ENCODE assay signal across 8 cellular contexts in the genomic region with DNA sequence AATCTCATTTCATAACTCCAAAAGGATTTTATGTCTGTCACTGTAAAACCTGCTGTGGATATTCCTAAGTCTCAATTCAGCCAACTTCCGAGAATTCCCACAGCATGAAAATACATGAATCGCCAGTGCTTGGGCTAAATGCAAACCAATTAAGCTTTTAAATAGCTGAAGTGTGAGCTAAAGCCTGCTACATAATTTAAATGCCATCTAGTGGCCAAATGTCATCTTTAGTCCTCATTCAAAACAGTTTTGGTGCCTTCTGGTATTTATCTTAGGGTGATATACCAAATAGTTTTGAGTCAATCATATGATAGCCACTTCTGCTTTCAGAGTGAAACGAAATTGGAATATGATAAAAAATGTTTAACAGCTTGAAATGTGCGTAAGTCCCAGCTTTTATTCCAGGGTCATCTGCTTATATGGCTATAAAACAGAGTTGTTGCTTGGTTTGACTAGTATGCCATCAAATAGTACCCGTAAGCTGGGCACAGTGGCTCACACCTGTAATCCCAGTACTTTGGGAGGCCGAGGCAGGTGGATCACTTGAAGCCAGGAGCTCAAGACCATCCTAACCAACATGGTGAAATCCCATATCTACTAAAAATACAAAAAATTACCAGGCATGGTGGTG. TPM values are rescaled to one million over a fixed set of nuclear protein-coding genes. Genes with fewer than 3 reads are reported as not detected.
DNase-seq lines count a peak whose midpoint lies in the region; ATAC-seq and TF ChIP-seq lines count a peak whose summit lies in the region.

No MANE protein-coding gene starts in this region.

- H3K79me2 ChIP-seq in ACC112 (ENCODE audit: control insufficient read depth, insufficient read depth, low read length, unreplicated experiment), result peaks cover 4% of the 10 kb centered on the region

- no peaks in the 10 kb centered on the region for H3K27me3 ChIP-seq in ACC112 (ENCODE audit: insufficient read depth, low read length)

- no peaks in the 10 kb centered on the region for H3K27me3 Mint-ChIP-seq in activated T-cell treated with anti-CD3 and anti-CD28 coated beads, Interleukin-2, amount 50 U/mL, for 72 hours (ENCODE audit: low read depth)

- no peaks in the 10 kb centered on the region for H3K4me1 Mint-ChIP-seq in activated T-cell treated with anti-CD3 and anti-CD28 coated beads, Interleukin-2, amount 50 U/mL, for 72 hours (ENCODE audit: low read depth)

- H3K27ac Mint-ChIP-seq in activated T-cell treated with anti-CD3 and anti-CD28 coated beads, Interleukin-2, amount 50 U/mL, for 72 hours, result no peak overlapping the region

- H3K36me3 Mint-ChIP-seq in activated T-cell treated with anti-CD3 and anti-CD28 coated beads, Interleukin-2, amount 50 U/mL, for 72 hours (ENCODE audit: insufficient read depth in 2 of 2), result no peaks in the 10 kb centered on the region

- DNase-seq in NCI-H460 (ENCODE audit: extremely low read depth, low read depth) (peak; percentile 34), T47D (ENCODE audit: low read depth in 1 of 2, low spot score in 1 of 2) (peak; percentile 46 to 76), left colon (no peak), posterior vena cava (ENCODE audit: low spot score) (no peak)
- no peak for DNase-seq in activated T-cell treated with anti-CD3 and anti-CD28 coated beads, Interleukin-2, amount 50 U/mL, for 72 hours

- peak overlapping the region; percentile 23; the same call in 1 of the 2 replicates for H3K4me3 ChIP-seq in ACC112 (ENCODE audit: low read depth, low read length)

- no peak overlapping the region for H3K27ac ChIP-seq in ACC112 (ENCODE audit: low read depth, low read length)

- H3K9me3 Mint-ChIP-seq in activated T-cell treated with anti-CD3 and anti-CD28 coated beads, Interleukin-2, amount 50 U/mL, for 72 hours, result peaks cover 0 to 2% of the 10 kb centered on the region in 2 donors

- TF ChIP-seq POLR2A in GM18505 (IDR thresholded peaks at IDR 0.05; ENCODE audit: borderline replicate concordance, extremely low read depth, insufficient read depth, insufficient read length), result no peak

- no peak overlapping the region for H3K4me3 Mint-ChIP-seq in activated T-cell treated with anti-CD3 and anti-CD28 coated beads, Interleukin-2, amount 50 U/mL, for 72 hours

- peaks cover 37% of the 10 kb centered on the region for H3K4me1 ChIP-seq in ACC112 (ENCODE audit: control insufficient read depth, insufficient read depth, low read length, unreplicated experiment)

- ATAC-seq in GM18505 (IDR thresholded peaks at IDR 0.05; ENCODE audit: unreplicated experiment) (peak; percentile 47), HG03103 (IDR thresholded peaks at IDR 0.05; ENCODE audit: low read depth, unreplicated experiment) (peak; percentile 69), left colon (peak; percentile 66)
- ATAC-seq in activated T-cell treated with anti-CD3 and anti-CD28 coated beads, Interleukin-2, amount 50 U/mL, for 72 hours (replicated peaks in 1 of 2), result no peak

- intact Hi-C loops in left colon (cut with DNase I, micrococcal nuclease), result no loop called here
- intact Hi-C loops in posterior vena cava (cut with DNase I), result loop anchor here (5.0 to 10.0 kb wide), 2 partner anchors 291 to 293 kb away; no protein-coding TSS in a partner anchor

- in situ Hi-C loops in T47D (cut with HindIII; ENCODE audit: low pct_unique_long_range_greater_than_20kb, low sequenced_read_pairs), result no loop called here

- peak overlapping the region; percentile 41 for H2AFZ ChIP-seq in ACC112 (ENCODE audit: low read length, unreplicated experiment)

- H3K36me3 ChIP-seq in ACC112 (ENCODE audit: insufficient read depth, low read length), result no peaks in the 10 kb centered on the region

RNA-seq across cellular contexts. Expression of gene CCNL1, which starts 41.8 kb away (rescaled TPM):
- 68.2 and 91.3 TPM in 2 replicates for total RNA-seq in NCI-H460 (2014; rRNA removed; shearing (Covaris generic))
- 214 and 225 TPM in 2 replicates for polyA plus RNA-seq in NCI-H460 (2014; cell fraction: nucleus; rRNA removed)
- total RNA-seq in left colon (100 to 1,000 TPM; 103 to 128 TPM), posterior vena cava (100 to 1,000 TPM in 1 of 2 donors, 10 to 100 TPM in 1; 84.5 to 125 TPM)
- 100 to 1,000 TPM; 248 to 315 TPM for total RNA-seq in activated T-cell treated with anti-CD3 and anti-CD28 coated beads, Interleukin-2, amount 50 U/mL, for 72 hours

Comparison
In these comparisons a context has a peak if more than half of its experiments do, and no peak if none do; other contexts are left out.
1. ATAC-seq: peak in GM18505 (single experiment), HG03103 (single experiment) and left colon (single experiment); none in activated T-cell treated with anti-CD3 and anti-CD28 coated beads, Interleukin-2, amount 50 U/mL, for 72 hours (0 of 2).
2. DNase-seq: peak in NCI-H460 (single experiment) and T47D (2 of 2); none in left colon (0 of 2), activated T-cell treated with anti-CD3 and anti-CD28 coated beads, Interleukin-2, amount 50 U/mL, for 72 hours (0 of 2) and posterior vena cava (single experiment).
3. intact Hi-C loops: an anchor here in posterior vena cava (5.0 to 10.0 kb wide); none called in left colon.